In genomic region chr9:557601-558201, GRCh38 we compare ENCODE assay signal across 26 cellular contexts. TPM values are rescaled to one million over a fixed set of nuclear protein-coding genes. Genes with fewer than 3 reads are reported as not detected.
DNase-seq lines count a peak whose midpoint lies in the region; ATAC-seq and TF ChIP-seq lines count a peak whose summit lies in the region.
"Had no signal": no experiment of that assay in that cellular context is flagged by ENCODE, and none has a peak within 500 bp of the region (broad histone marks: within the 10 kb centered on the region; RNA-seq: fewer than 3 reads in every experiment).

No MANE protein-coding gene starts in this region.

- no peak overlapping the region for H3K9ac ChIP-seq in PC-3 (ENCODE audit: low read length)
- H3K9ac ChIP-seq in neural progenitor cell = no peak overlapping the region
- no peak overlapping the region for H3K9ac ChIP-seq in GM23248

- no peak overlapping the region for H3K4me3 ChIP-seq in PC-3 (ENCODE audit: low read length)
- no peak overlapping the region for H3K4me3 ChIP-seq in neural progenitor cell
- H3K4me3 ChIP-seq in GM23248 = no peak overlapping the region
- H3K4me3 ChIP-seq: thyroid gland had no signal

- peak; percentile 97 for ATAC-seq in PC-3
- ATAC-seq in esophagus mucosa = peak; percentile 50
- no peak for ATAC-seq in T-helper 17 cell
- ATAC-seq: activated CD4-positive, CD25-positive, alpha-beta regulatory T cell treated with anti-CD3 and anti-CD28 coated beads, Interleukin-2, amount 50 U/mL, for 24 hours; CD8-positive, alpha-beta T cell; natural killer cell treated with Interleukin-12 subunit alpha and Interleukin-12 subunit beta and Interleukin-15 and Interleukin-18, amount 100 ng/mL, for 72 hours had no signal

- no peak overlapping the region for H3K27ac Mint-ChIP-seq in neural progenitor cell
- H3K27ac Mint-ChIP-seq in T-helper 17 cell = no peak overlapping the region
- H3K27ac Mint-ChIP-seq: activated naive CD8-positive, alpha-beta T cell treated with anti-CD3 and anti-CD28 coated beads, Interleukin-2, amount 10 ng/mL, durations not matched to agents 7 days and 5 days; activated T-helper 1 cell treated with anti-CD3 and anti-CD28 coated beads, Interleukin-12 subunit alpha, Interleukin-12 subunit beta, Interleukin-2, Interleukin-4 antibody, amounts not matched to agents 30 ng/mL and 10 ng/mL and 1 ng/mL, durations not matched to agents 14 hours and 24 hours and 36 hours; CD8-positive, alpha-beta T cell; dendritic cell treated with granulocyte-macrophage colony-stimulating factor and Interleukin-4, amounts not matched to agents 40 ng/mL and 50 ng/mL, for 4 days; immature natural killer cell; natural killer cell treated with Interleukin-12 subunit alpha and Interleukin-12 subunit beta and Interleukin-15 and Interleukin-18, amount 100 ng/mL, for 72 hours; T-helper 2 cell treated with Interferon-gamma antibody and Interleukin-4, amounts not matched to agents 5 μg/mL and 100 μg/mL, for 36 hours had no signal

- H3K9me3 ChIP-seq in PC-3 (ENCODE audit: low read length) (no peaks in the 10 kb centered on the region), neural progenitor cell (ENCODE audit: low read depth) (no peaks in the 10 kb centered on the region), GM23248 (ENCODE audit: low read depth) (no peaks in the 10 kb centered on the region), T-helper 17 cell (ENCODE audit: control insufficient read depth, low read length, poor library complexity, severe bottlenecking) (no peaks in the 10 kb centered on the region)
- H3K9me3 ChIP-seq: thyroid gland had no signal

- in situ Hi-C loops in GM23248 (cut with MboI) = no loop called here

- DNase-seq in Daoy (ENCODE audit: low read depth) = peak; percentile 78
- DNase-seq in PC-3 = peak; percentile 85
- peak; percentile 77 for DNase-seq in neural progenitor cell (ENCODE audit: low spot score)
- DNase-seq in stimulated activated CD4-positive, alpha-beta T cell treated with anti-CD3 and anti-CD28 coated beads, Interleukin-4, amount 100 ng/mL, for 24 hours = no peak
- no peak for DNase-seq in dermis blood vessel endothelial cell
- DNase-seq in GM23248 = no peak
- no peak for DNase-seq in T-helper 17 cell
- DNase-seq: activated naive CD8-positive, alpha-beta T cell treated with anti-CD3 and anti-CD28 coated beads, Interleukin-2, amount 10 ng/mL, durations not matched to agents 7 days and 5 days; CD8-positive, alpha-beta T cell; DMS79 treated with DMSO at 0.1 percent for 48 hours; erythroblast; HCEC 1CT; immature natural killer cell; KBM-7; NCI-H1048; NCI-H2081 treated with DMSO at 0.1 percent for 48 hours; NCI-H524; OCI-M1; stimulated activated CD4-positive, alpha-beta T cell treated with anti-CD3 and anti-CD28 coated beads, Interleukin-12 subunit alpha, Interleukin-12 subunit beta, amount 100 ng/mL, for 4 hours; thyroid gland had no signal

- H3K27me3 ChIP-seq in PC-3 (ENCODE audit: low read length) (no peaks in the 10 kb centered on the region), neural progenitor cell (no peaks in the 10 kb centered on the region), GM23248 (replicated peaks; ENCODE audit: insufficient read depth) (no peaks in the 10 kb centered on the region; the same call in 1 of the 2 replicates)
- H3K27me3 ChIP-seq: thyroid gland had no signal

- POLR2A ChIA-PET in PC-3 (lab: Charles Lee; ENCODE audit: unreplicated experiment) = no interaction called here

- no peaks in the 10 kb centered on the region for H3K9me2 ChIP-seq in PC-3 (replicated peaks; ENCODE audit: low read length)
- no peaks in the 10 kb centered on the region for H3K9me2 ChIP-seq in GM23248 (ENCODE audit: insufficient read depth)

- H3K79me2 ChIP-seq in PC-3 (ENCODE audit: low read length) = peaks cover 17% of the 10 kb centered on the region; the same call in 1 of the 2 replicates
- H3K79me2 ChIP-seq in neural progenitor cell (ENCODE audit: low read depth) = no peaks in the 10 kb centered on the region
- no peaks in the 10 kb centered on the region for H3K79me2 ChIP-seq in GM23248 (ENCODE audit: insufficient read depth)

- TF ChIP-seq CTCF in PC-3 (conservative IDR thresholded peaks at IDR 0.05; ENCODE audit: low read depth, low read length) = no peak
- no peak for TF ChIP-seq CTCF in neural progenitor cell (IDR thresholded peaks at IDR 0.05)

- H2AFZ ChIP-seq in PC-3 (ENCODE audit: low read length) (no peak overlapping the region), neural progenitor cell (replicated peaks) (no peak overlapping the region), GM23248 (no peak overlapping the region)

- H4K20me1 ChIP-seq in PC-3 (ENCODE audit: low read length) (no peaks in the 10 kb centered on the region), neural progenitor cell (ENCODE audit: low read depth) (peaks cover 5% of the 10 kb centered on the region), GM23248 (ENCODE audit: insufficient read depth) (no peaks in the 10 kb centered on the region)

- H3K36me3 Mint-ChIP-seq in neural progenitor cell (peaks cover 2% of the 10 kb centered on the region), T-helper 17 cell (ENCODE audit: low read depth) (no peaks in the 10 kb centered on the region)
- H3K36me3 Mint-ChIP-seq: activated naive CD8-positive, alpha-beta T cell treated with anti-CD3 and anti-CD28 coated beads, Interleukin-2, amount 10 ng/mL, durations not matched to agents 7 days and 5 days; CD8-positive, alpha-beta T cell; immature natural killer cell; natural killer cell treated with Interleukin-12 subunit alpha and Interleukin-12 subunit beta and Interleukin-15 and Interleukin-18, amount 100 ng/mL, for 72 hours had no signal

- H3K4me1 ChIP-seq in PC-3 (ENCODE audit: insufficient read depth, low read length) = peaks cover 42% of the 10 kb centered on the region
- H3K4me1 ChIP-seq in neural progenitor cell = peaks cover 23% of the 10 kb centered on the region
- H3K4me1 ChIP-seq in GM23248 (ENCODE audit: insufficient read depth) = no peaks in the 10 kb centered on the region

- H3K27ac ChIP-seq in PC-3 (ENCODE audit: low read length) = peak overlapping the region; percentile 68
- no peak overlapping the region for H3K27ac ChIP-seq in neural progenitor cell
- no peak overlapping the region for H3K27ac ChIP-seq in GM23248
- H3K27ac ChIP-seq: thyroid gland had no signal

- WGBS in GM23248 (ENCODE audit: low coverage in 1 of 2, low lambda C conversion rate in 2 of 2, missing lambda C conversion rate in 2 of 2), 2 experiments = 79 to 85% methylated on average over 8 to 9 of the region's 9 CpGs

- H3F3A ChIP-seq in PC-3 (ENCODE audit: low read length, unreplicated experiment) (no peaks in the 10 kb centered on the region), neural progenitor cell (ENCODE audit: low read depth) (peaks cover 16% of the 10 kb centered on the region), GM23248 (ENCODE audit: insufficient read depth) (no peaks in the 10 kb centered on the region)

- H3K27me3 Mint-ChIP-seq in neural progenitor cell (ENCODE audit: insufficient read depth, low read depth) = peaks cover 2% of the 10 kb centered on the region
- H3K27me3 Mint-ChIP-seq in T-helper 17 cell = peaks cover 18% of the 10 kb centered on the region

- H3K4me3 Mint-ChIP-seq in neural progenitor cell (no peak overlapping the region), T-helper 17 cell (no peak overlapping the region)
- H3K4me3 Mint-ChIP-seq: activated naive CD8-positive, alpha-beta T cell treated with anti-CD3 and anti-CD28 coated beads, Interleukin-2, amount 10 ng/mL, durations not matched to agents 7 days and 5 days; activated T-helper 1 cell treated with anti-CD3 and anti-CD28 coated beads, Interleukin-12 subunit alpha, Interleukin-12 subunit beta, Interleukin-2, Interleukin-4 antibody, amounts not matched to agents 30 ng/mL and 10 ng/mL and 1 ng/mL, durations not matched to agents 14 hours and 24 hours and 36 hours; CD8-positive, alpha-beta T cell; dendritic cell treated with granulocyte-macrophage colony-stimulating factor and Interleukin-4, amounts not matched to agents 40 ng/mL and 50 ng/mL, for 4 days; immature natural killer cell; natural killer cell treated with Interleukin-12 subunit alpha and Interleukin-12 subunit beta and Interleukin-15 and Interleukin-18, amount 100 ng/mL, for 72 hours; T-helper 2 cell treated with Interferon-gamma antibody and Interleukin-4, amounts not matched to agents 5 μg/mL and 100 μg/mL, for 36 hours had no signal

- intact Hi-C loops in PC-3 (cut with micrococcal nuclease) = no loop called here

- H3K4me1 Mint-ChIP-seq in neural progenitor cell (peaks cover 5% of the 10 kb centered on the region), T-helper 17 cell (peaks cover 9% of the 10 kb centered on the region)
- H3K4me1 Mint-ChIP-seq: immature natural killer cell had no signal

- H3K36me3 ChIP-seq in PC-3 (ENCODE audit: low read depth, low read length) (no peaks in the 10 kb centered on the region), neural progenitor cell (no peaks in the 10 kb centered on the region), GM23248 (ENCODE audit: low read depth) (no peaks in the 10 kb centered on the region)
- H3K36me3 ChIP-seq: thyroid gland had no signal

- H3K9me3 Mint-ChIP-seq in neural progenitor cell = no peaks in the 10 kb centered on the region
- H3K9me3 Mint-ChIP-seq: activated naive CD8-positive, alpha-beta T cell treated with anti-CD3 and anti-CD28 coated beads, Interleukin-2, amount 10 ng/mL, durations not matched to agents 7 days and 5 days; activated T-helper 1 cell treated with anti-CD3 and anti-CD28 coated beads, Interleukin-12 subunit alpha, Interleukin-12 subunit beta, Interleukin-2, Interleukin-4 antibody, amounts not matched to agents 30 ng/mL and 10 ng/mL and 1 ng/mL, durations not matched to agents 14 hours and 24 hours and 36 hours; CD8-positive, alpha-beta T cell; dendritic cell treated with granulocyte-macrophage colony-stimulating factor and Interleukin-4, amounts not matched to agents 40 ng/mL and 50 ng/mL, for 4 days; immature natural killer cell; natural killer cell treated with Interleukin-12 subunit alpha and Interleukin-12 subunit beta and Interleukin-15 and Interleukin-18, amount 100 ng/mL, for 72 hours; T-helper 2 cell treated with Interferon-gamma antibody and Interleukin-4, amounts not matched to agents 5 μg/mL and 100 μg/mL, for 36 hours had no signal

- H3K4me2 ChIP-seq in PC-3 (ENCODE audit: low read length) (peak overlapping the region; percentile 38), neural progenitor cell (peak overlapping the region; percentile 1), GM23248 (ENCODE audit: unreplicated experiment) (no peak overlapping the region)

- CTCF ChIA-PET in PC-3 (lab: Charles Lee) = no interaction called here

- no TSS peak for BruUV-seq in PC-3 (replicated peaks; lab: Mats Ljungman, UMichigan)

RNA-seq across cellular contexts. Expression of gene KANK1, which starts 53.2 kb away (rescaled TPM):
- total RNA-seq in Daoy (2014; rRNA removed; shearing (Covaris generic)) = 33.4 and 35.7 TPM in 2 replicates
- total RNA-seq in PC-3 (2014; rRNA removed) (14.0 and 18.3 TPM in 2 replicates), esophagus mucosa (45.4 TPM), neural progenitor cell (ENCODE audit: low replicate concordance) (24.5 and 27.9 TPM in 2 replicates), dermis blood vessel endothelial cell (48.5 and 78.3 TPM in 2 replicates), T-helper 17 cell (10 to 100 TPM in 1 of 2 donors, 1 to 10 TPM in 1; 8.5 to 12.0 TPM)
- 14.6 and 18.0 TPM in 2 replicates for total RNA-seq in GM23248 (2014; rRNA removed; shearing (Covaris generic))
- polyA plus RNA-seq in GM23248 (2016; fragmentation: Nextera tagmentation; extraction: Ambion mirVana) = 10.4 and 11.0 TPM in 2 replicates

Comparison
In these comparisons a context has a peak if more than half of its experiments do, and no peak if none do; other contexts are left out.
1. DNase-seq: peak in Daoy (single experiment), PC-3 (single experiment) and neural progenitor cell (single experiment); none in stimulated activated CD4-positive, alpha-beta T cell treated with anti-CD3 and anti-CD28 coated beads, Interleukin-4, amount 100 ng/mL, for 24 hours (single experiment), dermis blood vessel endothelial cell (single experiment), GM23248 (single experiment) and T-helper 17 cell (0 of 3).